19 cellular contexts compared by ENCODE assay signal in the genomic region with DNA sequence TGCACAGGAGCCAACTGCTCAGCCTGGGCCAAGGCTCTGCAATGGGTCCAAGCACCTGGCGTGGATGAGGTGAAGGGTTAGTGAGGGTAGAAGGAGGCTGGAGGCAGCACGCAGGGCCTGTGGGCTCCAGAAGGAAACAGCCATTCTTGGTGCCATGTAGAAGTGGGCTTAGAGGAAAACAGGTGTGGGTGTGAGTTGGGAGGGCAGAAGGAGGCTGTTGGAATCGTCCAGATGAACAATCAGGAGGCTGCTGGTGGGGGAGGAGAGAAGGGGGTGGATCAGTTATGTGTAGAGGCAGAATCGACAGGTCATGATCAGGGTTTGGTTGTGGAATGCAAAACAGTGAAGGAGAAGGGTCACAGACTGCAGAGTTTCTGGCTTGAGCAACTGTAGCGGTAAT. TPM values are rescaled to one million over a fixed set of nuclear protein-coding genes. Genes with fewer than 3 reads are reported as not detected.
A peak's percentile ranks its signal among the peaks of the same experiment; 100 is the strongest.
DNase-seq lines count a peak whose midpoint lies in the region; ATAC-seq, FAIRE-seq and TF ChIP-seq lines count a peak whose summit lies in the region.
"Had no signal": no experiment of that assay in that cellular context is flagged by ENCODE, and none has a peak within 500 bp of the region (broad histone marks: within the 10 kb centered on the region; RNA-seq: fewer than 3 reads in every experiment).

No MANE protein-coding gene starts in this region.

- H3K79me2 ChIP-seq in H1 (ENCODE audit: control insufficient read depth in 1 of 2, insufficient read depth in 2 of 2, low read length in 2 of 2) = no peaks in the 10 kb centered on the region

- H3K27ac ChIP-seq in H1 (ENCODE audit: low read depth, low read length) = no peak overlapping the region
- no peak overlapping the region for H3K27ac ChIP-seq in neuronal stem cell (replicated peaks; ENCODE audit: low read length)
- H3K27ac ChIP-seq: A549, GM23248 had no signal

- ATAC-seq in GM21423 (IDR thresholded peaks at IDR 0.05; ENCODE audit: unreplicated experiment) (no peak), HG03469 (IDR thresholded peaks at IDR 0.05; ENCODE audit: unreplicated experiment) (no peak)
- ATAC-seq: A549; CD8-positive, alpha-beta T cell had no signal

- H2BK5ac ChIP-seq in H1 (ENCODE audit: low read depth, low read length) = no peak overlapping the region
- H2BK5ac ChIP-seq in neuronal stem cell (ENCODE audit: low read length) = no peak overlapping the region

- H3K4ac ChIP-seq in H1 (replicated peaks; ENCODE audit: insufficient read length, low read depth, low read length) (no peak overlapping the region), neuronal stem cell (ENCODE audit: low read length) (no peak overlapping the region)

- no peak for TF ChIP-seq POLR2A in H1 (IDR thresholded peaks at IDR 0.05; ENCODE audit: control extremely low read depth in 1 of 2, low read depth in 2 of 2, low read length in 2 of 2)

- CTCF ChIA-PET in H1 (lab: Charles Lee; ENCODE audit: partially characterized antibody) = interaction anchor here (1.0 kb wide), 1 partner anchor 35 kb away, joined by 3 read pairs; no protein-coding TSS in a partner anchor

- no peak overlapping the region; a peak in 2 of 7 replicates for H3K9ac ChIP-seq in H1 (replicated peaks in 1 of 4; ENCODE audit: extremely low read depth in 1 of 4, low read depth in 3 of 4, low read length in 3 of 4)
- H3K9ac ChIP-seq in neuronal stem cell (ENCODE audit: low read depth, low read length, poor library complexity) = no peak overlapping the region
- H3K9ac ChIP-seq: GM23248 had no signal

- H3K36me3 ChIP-seq in H1 (ENCODE audit: control insufficient read depth in 2 of 4, insufficient read depth in 4 of 4, low read length in 3 of 4) (no peaks in the 10 kb centered on the region), neuronal stem cell (replicated peaks in 1 of 2; ENCODE audit: control insufficient read depth in 2 of 2, insufficient read depth in 2 of 2, low read length in 2 of 2) (no peaks in the 10 kb centered on the region)

- no peaks in the 10 kb centered on the region for H3K23me2 ChIP-seq in H1 (ENCODE audit: low read depth, low read length)

- H3K9me3 Mint-ChIP-seq in progenitor cell of endocrine pancreas (ENCODE audit: low read depth) = no peaks in the 10 kb centered on the region
- H3K9me3 Mint-ChIP-seq: CD8-positive, alpha-beta T cell; H9 had no signal

- H4K5ac ChIP-seq in H1 (ENCODE audit: insufficient read length, low read depth, low read length) = no peak overlapping the region

- no peak overlapping the region for H3K23ac ChIP-seq in H1 (ENCODE audit: insufficient read length)
- H3K23ac ChIP-seq in neuronal stem cell (ENCODE audit: low read depth, low read length, poor library complexity) = no peak overlapping the region

- POLR2A ChIA-PET in H1 (lab: Charles Lee; ENCODE audit: partially characterized antibody) = no interaction called here

- no peak overlapping the region for H3K4me3 ChIP-seq in H1 (ENCODE audit: extremely low read depth in 1 of 4, insufficient read depth in 2 of 4, low read depth in 3 of 4, low read length in 4 of 4)
- no peak overlapping the region for H3K4me3 ChIP-seq in neuronal stem cell (ENCODE audit: low read length in 2 of 2)
- H3K4me3 ChIP-seq: A549, GM23248 had no signal

- no peaks in the 10 kb centered on the region for H3K9me3 ChIP-seq in H1 (ENCODE audit: insufficient read depth in 2 of 2, low read depth in 1 of 2, low read length in 1 of 2)
- no peaks in the 10 kb centered on the region for H3K9me3 ChIP-seq in neuronal stem cell (replicated peaks in 1 of 2; ENCODE audit: control insufficient read depth in 2 of 2, insufficient read depth in 1 of 2, low read depth in 1 of 2, low read length in 2 of 2)
- H3K9me3 ChIP-seq: A549, Caco-2 had no signal

- H4K8ac ChIP-seq in H1 (ENCODE audit: extremely low read depth, insufficient read depth, low read length) (no peak overlapping the region), neuronal stem cell (ENCODE audit: low read depth, low read length) (peak overlapping the region; percentile 75)

- H2AK5ac ChIP-seq in H1 (ENCODE audit: low read depth, low read length) (no peak overlapping the region), neuronal stem cell (ENCODE audit: low read depth, low read length) (no peak overlapping the region)

- FAIRE-seq in HTR-8/SVneo (lab: Jason Lieb, UNC) (peak; percentile 48), H1 (lab: Jason Lieb, UNC) (no peak)
- FAIRE-seq: A549, G401.6, GM12892 had no signal

- H3K4me3 Mint-ChIP-seq in progenitor cell of endocrine pancreas (ENCODE audit: low read depth) = no peak overlapping the region
- H3K4me3 Mint-ChIP-seq: CD8-positive, alpha-beta T cell; H9 had no signal

- 84% methylated on average over 4 of the region's 5 CpGs; no CpG with 5 or more reads in 1 of the 2 experiments for WGBS in H1 (ENCODE audit: extremely low coverage in 1 of 2, insufficient coverage in 1 of 2, insufficient read length in 1 of 2, insufficient replicate concordance in 2 of 2, low coverage in 1 of 2, low lambda C conversion rate in 2 of 2, missing lambda C conversion rate in 1 of 2), 2 experiments
- no CpG with 5 or more reads among the region's 5 CpGs for WGBS in neuronal stem cell (ENCODE audit: extremely low coverage in 2 of 2, insufficient read length in 2 of 2, insufficient replicate concordance in 1 of 2), 2 donors

- H2BK15ac ChIP-seq in H1 (ENCODE audit: low read length) (0 out of 2 replicates have a peak overlapping the region, but pooled peaks have one; percentile 46), neuronal stem cell (ENCODE audit: low read length) (no peak overlapping the region)

- peak overlapping the region; percentile 62 for H3K27ac Mint-ChIP-seq in progenitor cell of endocrine pancreas
- H3K27ac Mint-ChIP-seq: CD8-positive, alpha-beta T cell had no signal

- TF ChIP-seq EP300 in H1 (IDR thresholded peaks at IDR 0.05; ENCODE audit: borderline replicate concordance in 1 of 2, low read depth in 2 of 2, low read length in 2 of 2) = no peak

- no peaks in the 10 kb centered on the region for H3K4me1 Mint-ChIP-seq in progenitor cell of endocrine pancreas (ENCODE audit: low read depth)

- H4K91ac ChIP-seq in H1 (replicated peaks; ENCODE audit: insufficient read length, low read length) (no peak overlapping the region), neuronal stem cell (ENCODE audit: low read depth, low read length, poor library complexity) (no peak overlapping the region)

- H3K4me1 ChIP-seq in H1 (replicated peaks in 1 of 4; ENCODE audit: control insufficient read depth in 3 of 4, insufficient read depth in 4 of 4, low read length in 3 of 4) (no peaks in the 10 kb centered on the region), neuronal stem cell (ENCODE audit: control insufficient read depth in 2 of 2, insufficient read depth in 1 of 2, low read depth in 1 of 2, low read length in 2 of 2) (peaks cover 0 to 3% of the 10 kb centered on the region in 2 donors)
- H3K4me1 ChIP-seq: A549, Caco-2 had no signal

- H3K36me3 Mint-ChIP-seq in progenitor cell of endocrine pancreas (ENCODE audit: insufficient read depth) = no peaks in the 10 kb centered on the region
- H3K36me3 Mint-ChIP-seq: CD8-positive, alpha-beta T cell had no signal

- H2BK120ac ChIP-seq in H1 (replicated peaks; ENCODE audit: low read depth, low read length) (no peak overlapping the region), neuronal stem cell (ENCODE audit: low read depth, low read length) (no peak overlapping the region)

- DNase-seq in HTR-8/SVneo (ENCODE audit: insufficient read length, low spot score) = no peak
- no peak for DNase-seq in H1 (ENCODE audit: low read depth in 1 of 2, low spot score in 2 of 2)
- no peak for DNase-seq in neuronal stem cell (ENCODE audit: low spot score)
- DNase-seq in progenitor cell of endocrine pancreas (ENCODE audit: low spot score, unreplicated experiment) = no peak
- no peak for DNase-seq in iPS-NIHi11 (ENCODE audit: low spot score)
- DNase-seq: 8988T; ACHN; C1 segment of cervical spinal cord; Caco-2; CD8-positive, alpha-beta T cell; DMS153; DND-41; GM23248; H9 had no signal

- H4K20me1 ChIP-seq in H1 (replicated peaks in 1 of 2; ENCODE audit: control insufficient read depth in 1 of 2, insufficient read depth in 2 of 2, low read length in 2 of 2) = no peaks in the 10 kb centered on the region

- H3K27me3 Mint-ChIP-seq in progenitor cell of endocrine pancreas = peaks cover 1% of the 10 kb centered on the region

- no peak for TF ChIP-seq RAD21 in H1 (IDR thresholded peaks at IDR 0.05 in 1 of 2, conservative IDR thresholded peaks at IDR 0.05 in 1 of 2; ENCODE audit: low read depth in 2 of 2, low read length in 2 of 2)

- H3K79me1 ChIP-seq in H1 (ENCODE audit: low read depth, low read length) = no peaks in the 10 kb centered on the region
- no peaks in the 10 kb centered on the region for H3K79me1 ChIP-seq in neuronal stem cell (ENCODE audit: low read depth, low read length)

- H3K27me3 ChIP-seq in H1 (replicated peaks in 1 of 4; ENCODE audit: control insufficient read depth in 3 of 4, extremely low read depth in 1 of 4, insufficient read depth in 3 of 4, low read length in 3 of 4) (no peaks in the 10 kb centered on the region; a peak in 1 of 7 replicates), neuronal stem cell (ENCODE audit: control insufficient read depth in 3 of 3, insufficient read depth in 3 of 3, low read depth in 1 of 3, low read length in 3 of 3) (no peaks in the 10 kb centered on the region)

- H3K4me2 ChIP-seq in H1 (ENCODE audit: insufficient read depth in 1 of 2, low read depth in 2 of 2, low read length in 2 of 2) (no peak overlapping the region), neuronal stem cell (ENCODE audit: insufficient read depth, low read length, poor library complexity, severe bottlenecking) (no peak overlapping the region)
- H3K4me2 ChIP-seq: A549 had no signal

- no peak overlapping the region for H2BK12ac ChIP-seq in H1 (ENCODE audit: low read depth, low read length)
- no peak overlapping the region for H2BK12ac ChIP-seq in neuronal stem cell (ENCODE audit: low read length)

- H2AFZ ChIP-seq in H1 (ENCODE audit: low read length) (no peak overlapping the region), neuronal stem cell (ENCODE audit: low read length) (no peak overlapping the region)
- H2AFZ ChIP-seq: GM23248 had no signal

- H3K18ac ChIP-seq in H1 (ENCODE audit: extremely low read depth, low read length) (no peak overlapping the region), neuronal stem cell (ENCODE audit: low read length) (peak overlapping the region; percentile 7)

- no peak for TF ChIP-seq CTCF in H1 (IDR thresholded peaks at IDR 0.05; ENCODE audit: control extremely low read depth in 1 of 3, insufficient read depth in 1 of 3, low read depth in 1 of 3, low read length in 3 of 3)
- no peak for TF ChIP-seq CTCF in progenitor cell of endocrine pancreas (IDR thresholded peaks at IDR 0.05; ENCODE audit: unreplicated experiment)

- H3K56ac ChIP-seq in H1 (replicated peaks; ENCODE audit: insufficient read length, low read depth, low read length) = no peak overlapping the region

- no peak overlapping the region for H2BK20ac ChIP-seq in H1 (ENCODE audit: low read length)

- no peak overlapping the region for H3K14ac ChIP-seq in H1 (ENCODE audit: insufficient read length)
- H3K14ac ChIP-seq in neuronal stem cell (ENCODE audit: low read length) = no peak overlapping the region

RNA-seq across cellular contexts. Expression of gene ALDH3A2, which starts 51.7 kb away (rescaled TPM):
- total RNA-seq in H1 (2021; fragmentation: NEBNext Ultra II Directional; extraction: Animal tissue kit (Norgen Biotek cat#: 25700)) = 70.7 and 72.9 TPM in 2 replicates
- 20.6 and 41.6 TPM in 2 replicates for polyA plus RNA-seq in H1 (2011; rRNA removed)
- 51.9 TPM for polyA plus RNA-seq in H1 (2011; cell fraction: cytosol; rRNA removed)
- polyA plus RNA-seq in H1 (2011; cell fraction: nucleus; rRNA removed) = 27.8 TPM
- 34.7 to 42.5 TPM (median 39.0 TPM) in 4 replicates for polyA plus RNA-seq in H1 (2012, experiment 1 of 2)
- 5.7 TPM for polyA plus RNA-seq in H1 (2012, experiment 2 of 2)
- 43.1 TPM for polyA plus RNA-seq in H1 (2013, experiment 1 of 2)
- polyA plus RNA-seq in H1 (2013, experiment 2 of 2) = 40.0 TPM
- polyA minus RNA-seq in H1 (2011; rRNA and poly(A)+ RNA removed) = 52.7 and 67.8 TPM in 2 replicates
- polyA minus RNA-seq in H1 (2011; cell fraction: cytosol; rRNA and poly(A)+ RNA removed) = 34.9 TPM
- 39.7 TPM for polyA minus RNA-seq in H1 (2011; cell fraction: nucleus; rRNA and poly(A)+ RNA removed)
- 45.6 TPM for polyA plus RNA-seq in neuronal stem cell (2013, experiment 1 of 2)
- 45.4 TPM for polyA plus RNA-seq in neuronal stem cell (2013, experiment 2 of 2)
- 127 and 145 TPM in 2 replicates for total RNA-seq in progenitor cell of endocrine pancreas
